In genomic region chr3:129596194-129597086, GRCh38 we compare ENCODE assay signal across 9 cellular contexts. TPM values are rescaled to one million over a fixed set of nuclear protein-coding genes. Genes with fewer than 3 reads are reported as not detected.
DNase-seq lines count a peak whose midpoint lies in the region; ATAC-seq and TF ChIP-seq lines count a peak whose summit lies in the region.
"Had no signal": no experiment of that assay in that cellular context is flagged by ENCODE, and none has a peak within 500 bp of the region (broad histone marks: within the 10 kb centered on the region; RNA-seq: fewer than 3 reads in every experiment).

No MANE protein-coding gene starts in this region.

- in situ Hi-C loops in KBM-7 (cut with MboI; ENCODE audit: low pct_unique_long_range_greater_than_20kb, low sequenced_read_pairs), result no loop called here

- no peak for TF ChIP-seq CTCF in left lung (IDR thresholded peaks at IDR 0.05)

- H3K9me3 ChIP-seq in left lung, result no peaks in the 10 kb centered on the region

- H3K4me3 ChIP-seq in left lung, result peak overlapping the region in 1 of 2 donors; percentile 1

- peak; percentile 54 for ATAC-seq in left lung
- ATAC-seq in HG03342 (IDR thresholded peaks at IDR 0.05; ENCODE audit: unreplicated experiment), result no peak

- intact Hi-C loops in left lung (cut with DNase I), result loop anchor here in 1 of 2 donors (10.0 kb wide), 1 partner anchor 102 kb away; no protein-coding TSS in a partner anchor

- DNase-seq in AML-193 (lab: John Stamatoyannopoulos, UW), result peak; percentile 98
- DNase-seq in KBM-7, result peak; percentile 60
- DNase-seq in left lung, result peak in 1 of 2 donors; percentile 81
- no peak for DNase-seq in NCI-H524 (lab: John Stamatoyannopoulos, UW)
- no peak for DNase-seq in stimulated activated naive CD4-positive, alpha-beta T cell treated with Interleukin-2 at 50 U/mL for 16 hours (lab: John Stamatoyannopoulos, UW)
- DNase-seq: activated naive CD8-positive, alpha-beta T cell treated with anti-CD3 and anti-CD28 coated beads, Interleukin-2, amount 10 ng/mL, durations not matched to agents 7 days and 5 days had no signal

- H3K27me3 ChIP-seq in left lung, result no peaks in the 10 kb centered on the region

- H3K4me1 ChIP-seq in left lung, result peaks cover 83 to 100% of the 10 kb centered on the region in 2 donors

- peak overlapping the region; percentile 97 for H3K27ac ChIP-seq in cingulate gyrus (ENCODE audit: low read depth, low read length)
- H3K27ac ChIP-seq in left lung, result peak overlapping the region; percentile 83 to 91
- peak overlapping the region; percentile 96 for H3K27ac ChIP-seq in temporal lobe (ENCODE audit: low read depth, low read length)

- H3K36me3 ChIP-seq in left lung, result peaks cover 0 to 3% of the 10 kb centered on the region in 2 donors

RNA-seq across cellular contexts. Expression of gene PLXND1, which starts 10.0 kb away (rescaled TPM):
- total RNA-seq in left lung (100 to 1,000 TPM; 198 to 259 TPM), temporal lobe (24.1 TPM)

RNA-seq across cellular contexts. Expression of gene H1-8, which starts 53.5 kb away (rescaled TPM):
- total RNA-seq in left lung, result not detected
- total RNA-seq in temporal lobe, result not detected
- total RNA-seq: activated naive CD8-positive, alpha-beta T cell treated with anti-CD3 and anti-CD28 coated beads, Interleukin-2, amount 10 ng/mL, durations not matched to agents 7 days and 5 days had no signal

Comparison
In these comparisons a context has a peak if more than half of its experiments do, and no peak if none do; other contexts are left out.
1. DNase-seq: peak in AML-193 (2 of 2) and KBM-7 (single experiment); none in NCI-H524 (0 of 2) and stimulated activated naive CD4-positive, alpha-beta T cell treated with Interleukin-2 at 50 U/mL for 16 hours (single experiment).
2. Peak in every context shown above with its lines, with median percentiles within 50 percentile points of each other: H3K27ac ChIP-seq.